2 cellular contexts compared by ENCODE assay signal in the genomic region with DNA sequence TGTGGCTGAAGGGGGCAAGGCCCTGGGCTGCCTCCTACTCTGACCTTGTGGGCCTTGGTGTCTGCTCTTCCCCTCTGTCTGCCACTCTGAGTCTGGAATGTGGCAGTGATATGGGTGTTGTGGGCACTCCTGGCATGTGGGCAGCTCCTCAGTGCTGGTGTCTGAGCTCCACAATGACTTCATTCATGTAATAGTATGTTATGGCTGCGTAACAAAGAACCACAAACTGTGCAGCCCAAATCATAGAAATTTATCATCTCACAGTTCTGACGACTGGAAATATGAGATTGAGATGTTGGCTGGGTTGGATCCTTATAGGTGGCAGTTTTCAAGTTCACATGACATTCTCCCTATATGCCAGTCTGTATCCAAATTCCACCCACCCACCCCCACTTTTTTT.
TF ChIP-seq lines count a peak whose summit lies in the region.

No MANE protein-coding gene starts in this region.

TF ChIP-seq in HEK293, 187 proteins besides CTCF, POLR2A, EP300 and RAD21:
- TF ChIP-seq RBAK (tag by site-specific recombination; IDR thresholded peaks at IDR 0.05) (peak; percentile 96), TSHZ1 (tag by site-specific recombination; IDR thresholded peaks at IDR 0.05; ENCODE audit: borderline replicate concordance) (no peak)

TF ChIP-seq in H1, 55 proteins besides CTCF, POLR2A, EP300 and RAD21:
- no peak for TF ChIP-seq TAF1 (IDR thresholded peaks at IDR 0.05; ENCODE audit: low read depth, low read length)
- TF ChIP-seq SP4 (IDR thresholded peaks at IDR 0.05; ENCODE audit: low read length): no peak
- no peak for TF ChIP-seq MAFK (IDR thresholded peaks at IDR 0.05; ENCODE audit: low read depth, low read length)
- TF ChIP-seq RBBP5 (IDR thresholded peaks at IDR 0.05; ENCODE audit: borderline replicate concordance, low read depth, low read length): no peak
- TF ChIP-seq CREB1 (IDR thresholded peaks at IDR 0.05): no peak
- TF ChIP-seq POU5F1 (IDR thresholded peaks at IDR 0.05; ENCODE audit: low read depth, low read length): no peak
- TF ChIP-seq SIN3A (conservative IDR thresholded peaks at IDR 0.05 in 1 of 2, IDR thresholded peaks at IDR 0.05 in 1 of 2; ENCODE audit: low read depth in 1 of 2, low read length in 2 of 2): no peak
- no peak for TF ChIP-seq PHF8 (conservative IDR thresholded peaks at IDR 0.05; ENCODE audit: low read depth, low read length)
- no peak for TF ChIP-seq SP2 (IDR thresholded peaks at IDR 0.05; ENCODE audit: low read length)
- no peak for TF ChIP-seq HDAC2 (IDR thresholded peaks at IDR 0.05; ENCODE audit: borderline replicate concordance in 1 of 2, low read depth in 2 of 2, low read length in 2 of 2)
- no peak for TF ChIP-seq SUZ12 (IDR thresholded peaks at IDR 0.05; ENCODE audit: low read length)
- TF ChIP-seq SRF (IDR thresholded peaks at IDR 0.05; ENCODE audit: low read depth, low read length): no peak
- TF ChIP-seq TEAD4 (IDR thresholded peaks at IDR 0.05; ENCODE audit: low read depth, low read length): no peak
- TF ChIP-seq HDAC6 (IDR thresholded peaks at IDR 0.05; ENCODE audit: low read depth, low read length): no peak
- TF ChIP-seq SP1 (IDR thresholded peaks at IDR 0.05; ENCODE audit: low read depth, low read length): no peak
